Comparison of ENCODE assay signal across 38 cellular contexts in genomic region chr9:132557768-132558167, GRCh38. TPM values are rescaled to one million over a fixed set of nuclear protein-coding genes. Genes with fewer than 3 reads are reported as not detected.
"Had no signal": no experiment of that assay in that cellular context is flagged by ENCODE, and none has a peak within 500 bp of the region (broad histone marks: within the 10 kb centered on the region; RNA-seq: fewer than 3 reads in every experiment).

No MANE protein-coding gene starts in this region.

- H3K27ac Mint-ChIP-seq: activated B cell treated with CpG ODN at 0.5 μM for 24 hours; activated CD4-positive, alpha-beta memory T cell treated with anti-CD3 and anti-CD28 coated beads for 36 hours; activated CD4-positive, alpha-beta T cell treated with anti-CD3 and anti-CD28 coated beads, Interleukin-2, amount 10 ng/mL, durations not matched to agents 24 days and 14 days; activated CD8-positive, alpha-beta T cell treated with anti-CD3 and anti-CD28 coated beads for 36 hours; activated naive CD4-positive, alpha-beta T cell treated with anti-CD3 and anti-CD28 coated beads for 36 hours; activated naive CD4-positive, alpha-beta T cell treated with anti-CD3 and anti-CD28 coated beads, Interleukin-2, amount 50 U/mL, for 72 hours; activated naive CD8-positive, alpha-beta T cell treated with anti-CD3 and anti-CD28 coated beads for 36 hours; activated T-cell treated with anti-CD3 and anti-CD28 coated beads, Interleukin-2, amount 50 U/mL, for 72 hours; activated T-helper 1 cell treated with anti-CD3 and anti-CD28 coated beads, Interleukin-12 subunit alpha, Interleukin-12 subunit beta, Interleukin-2, Interleukin-4 antibody, amounts not matched to agents 30 ng/mL and 10 ng/mL and 1 ng/mL, durations not matched to agents 14 hours and 24 hours and 36 hours; activated T-helper 17 cell treated with anti-CD3 and anti-CD28 coated beads, Interleukin-2, amount 50 U/mL, for 72 hours; T-helper 1 cell treated with Interleukin-12 subunit alpha and Interleukin-12 subunit beta and Interleukin-4 antibody, amounts not matched to agents 30 μg/mL and 1 μg/mL, for 36 hours; T-helper 2 cell treated with Interferon-gamma antibody and Interleukin-4, amounts not matched to agents 5 μg/mL and 100 μg/mL, for 36 hours had no signal

- H3K9me3 ChIP-seq: adrenal gland, body of pancreas, breast epithelium had no signal

- H3K4me3 Mint-ChIP-seq: activated B cell treated with CpG ODN at 0.5 μM for 24 hours; activated CD4-positive, alpha-beta memory T cell treated with anti-CD3 and anti-CD28 coated beads for 36 hours; activated CD4-positive, alpha-beta T cell treated with anti-CD3 and anti-CD28 coated beads, Interleukin-2, amount 10 ng/mL, durations not matched to agents 24 days and 14 days; activated CD8-positive, alpha-beta T cell treated with anti-CD3 and anti-CD28 coated beads for 36 hours; activated naive CD4-positive, alpha-beta T cell treated with anti-CD3 and anti-CD28 coated beads for 36 hours; activated naive CD8-positive, alpha-beta T cell treated with anti-CD3 and anti-CD28 coated beads for 36 hours; activated T-cell treated with anti-CD3 and anti-CD28 coated beads, Interleukin-2, amount 50 U/mL, for 4 hours; activated T-cell treated with anti-CD3 and anti-CD28 coated beads, Interleukin-2, amount 50 U/mL, for 72 hours; activated T-helper 1 cell treated with anti-CD3 and anti-CD28 coated beads, Interleukin-12 subunit alpha, Interleukin-12 subunit beta, Interleukin-2, Interleukin-4 antibody, amounts not matched to agents 30 ng/mL and 10 ng/mL and 1 ng/mL, durations not matched to agents 14 hours and 24 hours and 36 hours; activated T-helper 17 cell treated with anti-CD3 and anti-CD28 coated beads, Interleukin-2, amount 50 U/mL, for 72 hours; T-helper 1 cell treated with Interleukin-12 subunit alpha and Interleukin-12 subunit beta and Interleukin-4 antibody, amounts not matched to agents 30 μg/mL and 1 μg/mL, for 36 hours; T-helper 2 cell treated with Interferon-gamma antibody and Interleukin-4, amounts not matched to agents 5 μg/mL and 100 μg/mL, for 36 hours had no signal

- H3K4me1 Mint-ChIP-seq: activated B cell treated with CpG ODN at 0.5 μM for 24 hours; activated naive CD8-positive, alpha-beta T cell treated with anti-CD3 and anti-CD28 coated beads for 36 hours; activated T-helper 17 cell treated with anti-CD3 and anti-CD28 coated beads, Interleukin-2, amount 50 U/mL, for 72 hours had no signal

- H3K27me3 ChIP-seq: adrenal gland, body of pancreas had no signal

- ATAC-seq: activated CD8-positive, alpha-beta T cell treated with anti-CD3 and anti-CD28 coated beads for 36 hours; activated naive CD4-positive, alpha-beta T cell treated with anti-CD3 and anti-CD28 coated beads, Interleukin-2, amount 50 U/mL, for 72 hours; activated T-cell treated with anti-CD3 and anti-CD28 coated beads, Interleukin-2, amount 50 U/mL, for 4 hours; activated T-cell treated with anti-CD3 and anti-CD28 coated beads, Interleukin-2, amount 50 U/mL, for 72 hours; activated T-helper 17 cell treated with anti-CD3 and anti-CD28 coated beads, Interleukin-2, amount 50 U/mL, for 72 hours; body of pancreas had no signal

- H3K36me3 ChIP-seq: adrenal gland, brain microvascular endothelial cell, breast epithelium had no signal

- H3K36me3 Mint-ChIP-seq: activated CD4-positive, alpha-beta memory T cell treated with anti-CD3 and anti-CD28 coated beads for 36 hours; activated naive CD4-positive, alpha-beta T cell treated with anti-CD3 and anti-CD28 coated beads, Interleukin-2, amount 50 U/mL, for 72 hours had no signal

- H3K4me3 ChIP-seq: adrenal gland, body of pancreas, breast epithelium had no signal

- H3K4me1 ChIP-seq: body of pancreas, breast epithelium had no signal

- H3K27ac ChIP-seq: adrenal gland, body of pancreas, brain microvascular endothelial cell, breast epithelium, VCaP had no signal

- H3K9me3 Mint-ChIP-seq: activated CD4-positive, alpha-beta T cell treated with anti-CD3 and anti-CD28 coated beads, Interleukin-2, amount 10 ng/mL, durations not matched to agents 24 days and 14 days; activated CD8-positive, alpha-beta T cell treated with anti-CD3 and anti-CD28 coated beads for 36 hours; activated naive CD4-positive, alpha-beta T cell treated with anti-CD3 and anti-CD28 coated beads for 36 hours; activated naive CD4-positive, alpha-beta T cell treated with anti-CD3 and anti-CD28 coated beads, Interleukin-2, amount 50 U/mL, for 72 hours; activated T-helper 1 cell treated with anti-CD3 and anti-CD28 coated beads, Interleukin-12 subunit alpha, Interleukin-12 subunit beta, Interleukin-2, Interleukin-4 antibody, amounts not matched to agents 30 ng/mL and 10 ng/mL and 1 ng/mL, durations not matched to agents 14 hours and 24 hours and 36 hours; activated T-helper 17 cell treated with anti-CD3 and anti-CD28 coated beads, Interleukin-2, amount 50 U/mL, for 72 hours; T-helper 2 cell treated with Interferon-gamma antibody and Interleukin-4, amounts not matched to agents 5 μg/mL and 100 μg/mL, for 36 hours had no signal

- DNase-seq: activated B cell treated with CpG ODN at 0.5 μM for 24 hours; activated CD4-positive, alpha-beta memory T cell treated with anti-CD3 and anti-CD28 coated beads for 36 hours; activated CD4-positive, alpha-beta T cell treated with anti-CD3 and anti-CD28 coated beads for 4 hours; activated CD4-positive, alpha-beta T cell treated with anti-CD3 and anti-CD28 coated beads, Interleukin-2, amount 10 ng/mL, durations not matched to agents 24 days and 14 days; activated CD4-positive, alpha-beta T cell treated with anti-CD3 and anti-CD28 coated beads, Interleukin-2, amount 50 U/mL, for 1 hour; activated CD4-positive, alpha-beta T cell treated with anti-CD3 and anti-CD28 coated beads, Interleukin-2, amount 50 U/mL, for 4 hours; activated CD4-positive, CD25-positive, alpha-beta regulatory T cell treated with anti-CD3 and anti-CD28 coated beads, Interleukin-2, amount 50 U/mL, for 72 hours; activated CD8-positive, alpha-beta memory T cell treated with anti-CD3 and anti-CD28 coated beads, Interleukin-2, amount 50 U/mL, for 4 hours; activated CD8-positive, alpha-beta T cell treated with anti-CD3 and anti-CD28 coated beads for 36 hours; activated effector memory CD4-positive, alpha-beta T cell treated with anti-CD3 and anti-CD28 coated beads, Interleukin-2, amount 50 U/mL, for 16 hours; activated gamma-delta T cell treated with Interleukin-2 at 50 U/mL for 16 hours; activated naive CD4-positive, alpha-beta T cell; activated naive CD4-positive, alpha-beta T cell treated with anti-CD3 and anti-CD28 coated beads for 36 hours; activated naive CD4-positive, alpha-beta T cell treated with anti-CD3 and anti-CD28 coated beads, Interleukin-2, amount 50 U/mL, for 16 hours; activated naive CD8-positive, alpha-beta T cell treated with anti-CD3 and anti-CD28 coated beads for 36 hours; activated T-cell treated with anti-CD3 and anti-CD28 coated beads for 4 hours; activated T-cell treated with anti-CD3 and anti-CD28 coated beads, Interleukin-2, amount 50 U/mL, for 1 hour; activated T-cell treated with anti-CD3 and anti-CD28 coated beads, Interleukin-2, amount 50 U/mL, for 4 hours; activated T-cell treated with anti-CD3 and anti-CD28 coated beads, Interleukin-2, amount 50 U/mL, for 72 hours; adrenal gland; amniotic stem cell; aorta; body of pancreas; brain microvascular endothelial cell; central memory CD4-positive, alpha-beta T cell; T-helper 1 cell; T-helper 2 cell; T-helper 9 cell had no signal

RNA-seq across cellular contexts. Expression of gene BARHL1, which starts 24.6 kb away (rescaled TPM):
- total RNA-seq: activated B cell treated with CpG ODN at 0.5 μM for 24 hours; activated CD4-positive, alpha-beta memory T cell treated with anti-CD3 and anti-CD28 coated beads for 36 hours; activated CD4-positive, alpha-beta T cell treated with anti-CD3 and anti-CD28 coated beads, Interleukin-2, amount 10 ng/mL, durations not matched to agents 24 days and 14 days; activated CD8-positive, alpha-beta memory T cell treated with anti-CD3 and anti-CD28 coated beads for 36 hours; activated CD8-positive, alpha-beta T cell treated with anti-CD3 and anti-CD28 coated beads for 36 hours; activated naive CD4-positive, alpha-beta T cell treated with anti-CD3 and anti-CD28 coated beads for 36 hours; activated naive CD4-positive, alpha-beta T cell treated with anti-CD3 and anti-CD28 coated beads, Interleukin-2, amount 50 U/mL, for 72 hours; activated naive CD8-positive, alpha-beta T cell treated with anti-CD3 and anti-CD28 coated beads for 36 hours; activated T-cell treated with anti-CD3 and anti-CD28 coated beads, Interleukin-2, amount 50 U/mL, for 4 hours; activated T-cell treated with anti-CD3 and anti-CD28 coated beads, Interleukin-2, amount 50 U/mL, for 72 hours; activated T-helper 1 cell treated with anti-CD3 and anti-CD28 coated beads, Interleukin-12 subunit alpha, Interleukin-12 subunit beta, Interleukin-2, Interleukin-4 antibody, amounts not matched to agents 30 ng/mL and 10 ng/mL and 1 ng/mL, durations not matched to agents 14 hours and 24 hours and 36 hours; activated T-helper 17 cell treated with anti-CD3 and anti-CD28 coated beads, Interleukin-2, amount 50 U/mL, for 72 hours; adrenal gland; aorta; astrocyte; body of pancreas; breast epithelium; cardiac septum had no signal
- polyA plus RNA-seq: adrenal gland, aorta had no signal
